ENCODE assay signal across 30 cellular contexts in the genomic region with DNA sequence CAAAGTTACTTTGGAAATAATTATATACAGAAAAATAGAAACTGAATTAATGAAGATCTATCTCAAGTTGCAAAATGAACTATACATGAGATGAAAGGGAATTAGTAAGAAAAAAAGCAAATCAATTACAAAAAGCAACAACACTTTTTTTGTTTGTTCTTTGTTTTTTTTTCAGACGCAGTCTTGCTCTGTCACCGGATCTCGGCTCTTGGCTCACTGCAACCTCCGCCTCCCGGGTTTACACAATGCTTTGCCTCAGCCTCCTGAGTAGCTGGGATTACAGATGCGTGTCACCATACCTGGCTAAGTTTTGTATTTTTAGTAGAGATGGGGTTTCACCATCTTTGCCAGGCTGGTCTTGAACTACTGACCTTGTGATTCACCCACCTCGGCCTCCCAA. TPM values are rescaled to one million over a fixed set of nuclear protein-coding genes. Genes with fewer than 3 reads are reported as not detected.
DNase-seq lines count a peak whose midpoint lies in the region; ATAC-seq and TF ChIP-seq lines count a peak whose summit lies in the region.
"Had no signal": no experiment of that assay in that cellular context is flagged by ENCODE, and none has a peak within 500 bp of the region (broad histone marks: within the 10 kb centered on the region; RNA-seq: fewer than 3 reads in every experiment).

No MANE protein-coding gene starts in this region.

- no peak for TF ChIP-seq CTCF in choroid plexus epithelial cell (conservative IDR thresholded peaks at IDR 0.05; ENCODE audit: low read depth, low read length)
- no peak for TF ChIP-seq CTCF in nephron progenitor cell (IDR thresholded peaks at IDR 0.05)
- TF ChIP-seq CTCF in type B pancreatic cell (conservative IDR thresholded peaks at IDR 0.05) = no peak

- H3K4me3 Mint-ChIP-seq in nephron progenitor cell = peak overlapping the region; percentile 23
- H3K4me3 Mint-ChIP-seq in type B pancreatic cell = peak overlapping the region; percentile 41
- H3K4me3 Mint-ChIP-seq: activated T-cell treated with anti-CD3 and anti-CD28 coated beads, Interleukin-2, amount 50 U/mL, for 24 hours; stimulated activated naive CD8-positive, alpha-beta T cell treated with anti-CD3 and anti-CD28 coated beads, Interleukin-15, amount 100 ng/mL, for 72 hours; T-helper 17 cell had no signal

- H3K27me3 Mint-ChIP-seq in nephron progenitor cell (ENCODE audit: low read depth, poor library complexity) = peaks cover 12% of the 10 kb centered on the region
- no peaks in the 10 kb centered on the region for H3K27me3 Mint-ChIP-seq in type B pancreatic cell
- H3K27me3 Mint-ChIP-seq: T-helper 17 cell had no signal

- DNase-seq in left cardiac atrium = peak; percentile 33
- DNase-seq in Right ventricle myocardium inferior (ENCODE audit: missing footprints) = no peak
- DNase-seq in choroid plexus epithelial cell (ENCODE audit: low read depth) = peak; percentile 41
- no peak for DNase-seq in nephron progenitor cell
- DNase-seq in type B pancreatic cell (ENCODE audit: extremely low spot score, unreplicated experiment) = no peak
- no peak for DNase-seq in erythroblast (lab: John Stamatoyannopoulos, UW)
- no peak for DNase-seq in activated CD4-positive, alpha-beta T cell treated with anti-CD3 and anti-CD28 coated beads for 1 hour
- DNase-seq: activated CD4-positive, alpha-beta T cell treated with anti-CD3 and anti-CD28 coated beads for 36 hours; activated gamma-delta T cell treated with Interleukin-2 at 50 U/mL for 16 hours; activated T-cell treated with anti-CD3 and anti-CD28 coated beads, Interleukin-2, amount 50 U/mL, for 24 hours; BE2C; COR-L47; DMS79 treated with DMSO at 0.1 percent for 48 hours; glutamatergic neuron; Kasumi-1; left colon; naive thymus-derived CD4-positive, alpha-beta T cell; NCI-H187 treated with DMSO at 0.1 percent for 48 hours; NCI-H226; NCI-H748 treated with DMSO at 0.1 percent for 48 hours; pancreas; RPMI8226; stimulated activated naive CD8-positive, alpha-beta T cell treated with anti-CD3 and anti-CD28 coated beads, Interleukin-15, amount 100 ng/mL, for 72 hours; T-helper 17 cell had no signal

- no peak for ATAC-seq in left cardiac atrium
- no peak for ATAC-seq in Right ventricle myocardium inferior
- no peak for ATAC-seq in GM19351 (IDR thresholded peaks at IDR 0.05; ENCODE audit: unreplicated experiment)
- ATAC-seq: A549; activated CD4-positive, alpha-beta T cell treated with anti-CD3 and anti-CD28 coated beads for 36 hours; left colon; naive thymus-derived CD4-positive, alpha-beta T cell; pancreas; stimulated activated naive CD8-positive, alpha-beta T cell treated with anti-CD3 and anti-CD28 coated beads, Interleukin-15, amount 100 ng/mL, for 72 hours; T-helper 17 cell had no signal

- H3K4me1 Mint-ChIP-seq in nephron progenitor cell (peaks cover 53% of the 10 kb centered on the region), type B pancreatic cell (ENCODE audit: unreplicated experiment) (peaks cover 17% of the 10 kb centered on the region)
- H3K4me1 Mint-ChIP-seq: T-helper 17 cell had no signal

- H3K36me3 Mint-ChIP-seq in nephron progenitor cell (ENCODE audit: low read depth) (peaks cover 41% of the 10 kb centered on the region), type B pancreatic cell (peaks cover 23% of the 10 kb centered on the region)

- H3K27ac Mint-ChIP-seq in nephron progenitor cell (no peak overlapping the region), type B pancreatic cell (no peak overlapping the region)
- H3K27ac Mint-ChIP-seq: activated CD4-positive, alpha-beta T cell treated with anti-CD3 and anti-CD28 coated beads for 36 hours; activated T-cell treated with anti-CD3 and anti-CD28 coated beads, Interleukin-2, amount 50 U/mL, for 24 hours; naive thymus-derived CD4-positive, alpha-beta T cell; stimulated activated naive CD8-positive, alpha-beta T cell treated with anti-CD3 and anti-CD28 coated beads, Interleukin-15, amount 100 ng/mL, for 72 hours; T-helper 17 cell had no signal

- intact Hi-C loops in left cardiac atrium (cut with DNase I) = no loop called here
- intact Hi-C loops in Right ventricle myocardium inferior (cut with DNase I) = no loop called here

- no peak for TF ChIP-seq POLR2A in erythroblast (IDR thresholded peaks at IDR 0.05; ENCODE audit: low read length)

- H3K4me3 ChIP-seq in choroid plexus epithelial cell (ENCODE audit: low read depth, low read length) = no peak overlapping the region
- H3K4me3 ChIP-seq: A549, coronary artery, HAP-1, pancreas, SK-N-MC, tibial nerve had no signal

- H3K9me3 Mint-ChIP-seq in nephron progenitor cell (peaks cover 17% of the 10 kb centered on the region), type B pancreatic cell (no peaks in the 10 kb centered on the region)

RNA-seq across cellular contexts. Expression of a gene that starts 2.2 kb away (rescaled TPM):
- total RNA-seq in left cardiac atrium = 10 to 100 TPM; 19.5 to 23.0 TPM
- total RNA-seq in Right ventricle myocardium inferior = 18.6 TPM
- 15.5 and 15.6 TPM in 2 replicates for total RNA-seq in type B pancreatic cell (ENCODE audit: low replicate concordance)

RNA-seq across cellular contexts. Expression of a gene that starts 27.3 kb away (rescaled TPM):
- 10 to 100 TPM; 16.5 to 17.0 TPM for total RNA-seq in left cardiac atrium
- total RNA-seq in Right ventricle myocardium inferior = 16.5 TPM
- total RNA-seq in type B pancreatic cell (ENCODE audit: low replicate concordance) = 30.7 and 35.9 TPM in 2 replicates

RNA-seq across cellular contexts. Expression of a gene that starts 28.3 kb away (rescaled TPM):
- total RNA-seq in left cardiac atrium (1 to 10 TPM; 6.2 to 7.8 TPM), Right ventricle myocardium inferior (5.1 TPM), type B pancreatic cell (ENCODE audit: low replicate concordance) (14.6 and 15.8 TPM in 2 replicates)

Comparison
In these comparisons a context has a peak if more than half of its experiments do, and no peak if none do; other contexts are left out.
1. DNase-seq: peak in left cardiac atrium (single experiment) and choroid plexus epithelial cell (single experiment); none in Right ventricle myocardium inferior (single experiment), nephron progenitor cell (single experiment), type B pancreatic cell (single experiment), erythroblast (0 of 2) and activated CD4-positive, alpha-beta T cell treated with anti-CD3 and anti-CD28 coated beads for 1 hour (single experiment).